ENCODE assay signal across 1 cellular context in the genomic region with DNA sequence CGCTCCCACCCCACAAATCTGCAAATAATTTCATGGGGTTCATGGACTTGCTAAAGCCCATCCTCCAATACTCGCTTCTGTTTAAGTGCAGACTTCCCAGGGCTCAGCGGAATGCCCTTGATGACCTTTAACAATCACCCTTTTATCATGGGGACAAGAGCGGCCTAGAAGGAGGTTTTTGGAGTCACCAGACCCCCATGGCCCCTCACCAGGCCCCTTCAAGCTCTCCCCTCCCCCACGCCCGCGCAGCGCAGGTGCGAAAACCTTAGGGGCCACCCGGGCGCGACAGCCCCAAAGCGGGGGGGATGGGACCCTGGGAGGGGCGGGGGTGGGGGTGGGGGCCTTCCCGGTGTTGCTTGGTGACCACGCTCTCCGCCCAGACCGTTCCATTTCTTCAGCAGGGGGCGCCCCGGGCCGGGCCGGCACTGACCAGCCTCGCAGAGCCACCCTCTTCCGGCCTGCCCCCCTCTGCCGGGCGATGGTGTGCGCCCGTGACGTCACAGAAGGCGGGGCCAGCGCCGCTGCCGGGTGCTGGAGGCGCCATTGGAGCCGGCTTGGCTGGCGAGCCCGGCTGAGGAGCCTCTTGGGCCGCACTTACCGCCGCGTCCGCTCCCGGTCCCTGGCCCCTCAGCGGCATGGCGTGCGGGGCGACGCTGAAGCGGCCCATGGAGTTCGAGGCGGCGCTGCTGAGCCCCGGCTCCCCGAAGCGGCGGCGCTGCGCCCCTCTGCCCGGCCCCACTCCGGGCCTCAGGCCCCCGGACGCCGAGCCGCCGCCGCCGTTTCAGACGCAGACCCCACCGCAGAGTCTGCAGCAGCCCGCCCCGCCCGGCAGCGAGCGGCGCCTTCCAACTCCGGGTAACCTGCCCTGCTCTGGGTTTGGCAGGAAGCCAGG.
TF ChIP-seq lines count a peak whose summit lies in the region.

A gene with protein sequence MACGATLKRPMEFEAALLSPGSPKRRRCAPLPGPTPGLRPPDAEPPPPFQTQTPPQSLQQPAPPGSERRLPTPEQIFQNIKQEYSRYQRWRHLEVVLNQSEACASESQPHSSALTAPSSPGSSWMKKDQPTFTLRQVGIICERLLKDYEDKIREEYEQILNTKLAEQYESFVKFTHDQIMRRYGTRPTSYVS (plus strand): TSS at position 531 of the 892 bp plus-strand sequence. CDS start 105 bp downstream, at position 636.

TF ChIP-seq in HepG2, 621 proteins besides CTCF, POLR2A, EP300 and RAD21 (continued from another document and continues in another):
- TF ChIP-seq ATF6 (CRISPR knock-in tag; conservative IDR thresholded peaks at IDR 0.05) (no peak), HDAC2 (CRISPR knock-in tag; IDR thresholded peaks at IDR 0.05) (peak; percentile 41; the same call in 1 of the 2 replicates), FOXK1 (CRISPR knock-in tag; IDR thresholded peaks at IDR 0.05; ENCODE audit: borderline replicate concordance, low read depth) (0 out of 2 replicates have a peak, but pooled peaks have one; percentile 46), NR2F6 (IDR thresholded peaks at IDR 0.05) (peak; percentile 81), NR2F6 (CRISPR knock-in tag; IDR thresholded peaks at IDR 0.05) (peak; percentile 17; the same call in 1 of the 2 replicates), ZNF441 (CRISPR knock-in tag; IDR thresholded peaks at IDR 0.05; ENCODE audit: borderline replicate concordance) (peak; percentile 64; the same call in 1 of the 2 replicates), KDM5A (IDR thresholded peaks at IDR 0.05; ENCODE audit: borderline replicate concordance, low read length) (peak; percentile 69), ASH2L (IDR thresholded peaks at IDR 0.05; ENCODE audit: insufficient read length, low read depth, low read length) (peak; percentile 69), ZNF691 (CRISPR knock-in tag; IDR thresholded peaks at IDR 0.05; ENCODE audit: borderline replicate concordance, low read depth) (no peak), IRX3 (CRISPR knock-in tag; IDR thresholded peaks at IDR 0.05; ENCODE audit: borderline replicate concordance, low read depth) (peak; percentile 17; the same call in 1 of the 2 replicates), ZNF224 (CRISPR knock-in tag; IDR thresholded peaks at IDR 0.05) (no peak), ZNF543 (CRISPR knock-in tag; IDR thresholded peaks at IDR 0.05) (no peak), ZNF567 (CRISPR knock-in tag; IDR thresholded peaks at IDR 0.05; ENCODE audit: borderline replicate concordance) (no peak; the same call in 1 of the 2 replicates), MED1 (CRISPR knock-in tag; IDR thresholded peaks at IDR 0.05) (peak; percentile 76), ZFP36L1 (CRISPR knock-in tag; IDR thresholded peaks at IDR 0.05) (no peak), GFI1 (CRISPR knock-in tag; IDR thresholded peaks at IDR 0.05; ENCODE audit: borderline replicate concordance) (0 out of 2 replicates have a peak, but pooled peaks have one; percentile 51), ZSCAN12 (CRISPR knock-in tag; IDR thresholded peaks at IDR 0.05) (peak; percentile 36; the same call in 1 of the 2 replicates), HCFC1 (IDR thresholded peaks at IDR 0.05; ENCODE audit: low read depth, low read length) (peak; percentile 33; the same call in 1 of the 2 replicates), E2F2 (CRISPR knock-in tag; IDR thresholded peaks at IDR 0.05; ENCODE audit: borderline replicate concordance) (no peak), ZBTB20 (CRISPR knock-in tag; IDR thresholded peaks at IDR 0.05; ENCODE audit: borderline replicate concordance, low read depth) (no peak), TAF15 (IDR thresholded peaks at IDR 0.05; ENCODE audit: low read depth, low read length, poor library complexity, severe bottlenecking) (peak; percentile 85), ZNF432 (CRISPR knock-in tag; IDR thresholded peaks at IDR 0.05; ENCODE audit: borderline replicate concordance) (no peak), PHF8 (CRISPR knock-in tag; IDR thresholded peaks at IDR 0.05) (peak; percentile 76), ZNF772 (CRISPR knock-in tag; IDR thresholded peaks at IDR 0.05) (0 out of 2 replicates have a peak, but pooled peaks have one; percentile 63), SOX5 (CRISPR knock-in tag; IDR thresholded peaks at IDR 0.05; ENCODE audit: borderline replicate concordance) (peak; percentile 52; the same call in 1 of the 2 replicates), ETV6 (CRISPR knock-in tag; conservative IDR thresholded peaks at IDR 0.05) (peak; percentile 60; the same call in 1 of the 2 replicates), ZNF891 (CRISPR knock-in tag; IDR thresholded peaks at IDR 0.05) (peak; percentile 28; the same call in 1 of the 2 replicates), RFXAP (CRISPR knock-in tag; IDR thresholded peaks at IDR 0.05; ENCODE audit: borderline replicate concordance) (peak; percentile 24; the same call in 1 of the 2 replicates), CREB3 (CRISPR knock-in tag; IDR thresholded peaks at IDR 0.05) (no peak; the same call in 1 of the 2 replicates), EED (CRISPR knock-in tag; IDR thresholded peaks at IDR 0.05) (peak; percentile 82), KDM2A (CRISPR knock-in tag; IDR thresholded peaks at IDR 0.05; ENCODE audit: borderline replicate concordance, low read depth) (peak; percentile 90)
- TF ChIP-seq, protein P1, sequence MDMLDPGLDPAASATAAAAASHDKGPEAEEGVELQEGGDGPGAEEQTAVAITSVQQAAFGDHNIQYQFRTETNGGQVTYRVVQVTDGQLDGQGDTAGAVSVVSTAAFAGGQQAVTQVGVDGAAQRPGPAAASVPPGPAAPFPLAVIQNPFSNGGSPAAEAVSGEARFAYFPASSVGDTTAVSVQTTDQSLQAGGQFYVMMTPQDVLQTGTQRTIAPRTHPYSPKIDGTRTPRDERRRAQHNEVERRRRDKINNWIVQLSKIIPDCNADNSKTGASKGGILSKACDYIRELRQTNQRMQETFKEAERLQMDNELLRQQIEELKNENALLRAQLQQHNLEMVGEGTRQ (IDR thresholded peaks at IDR 0.05; ENCODE audit: low read depth, low read length), result no peak
- TF ChIP-seq, protein P1 (CRISPR knock-in tag; IDR thresholded peaks at IDR 0.05; ENCODE audit: borderline replicate concordance), result no peak
- TF ChIP-seq, protein P2, sequence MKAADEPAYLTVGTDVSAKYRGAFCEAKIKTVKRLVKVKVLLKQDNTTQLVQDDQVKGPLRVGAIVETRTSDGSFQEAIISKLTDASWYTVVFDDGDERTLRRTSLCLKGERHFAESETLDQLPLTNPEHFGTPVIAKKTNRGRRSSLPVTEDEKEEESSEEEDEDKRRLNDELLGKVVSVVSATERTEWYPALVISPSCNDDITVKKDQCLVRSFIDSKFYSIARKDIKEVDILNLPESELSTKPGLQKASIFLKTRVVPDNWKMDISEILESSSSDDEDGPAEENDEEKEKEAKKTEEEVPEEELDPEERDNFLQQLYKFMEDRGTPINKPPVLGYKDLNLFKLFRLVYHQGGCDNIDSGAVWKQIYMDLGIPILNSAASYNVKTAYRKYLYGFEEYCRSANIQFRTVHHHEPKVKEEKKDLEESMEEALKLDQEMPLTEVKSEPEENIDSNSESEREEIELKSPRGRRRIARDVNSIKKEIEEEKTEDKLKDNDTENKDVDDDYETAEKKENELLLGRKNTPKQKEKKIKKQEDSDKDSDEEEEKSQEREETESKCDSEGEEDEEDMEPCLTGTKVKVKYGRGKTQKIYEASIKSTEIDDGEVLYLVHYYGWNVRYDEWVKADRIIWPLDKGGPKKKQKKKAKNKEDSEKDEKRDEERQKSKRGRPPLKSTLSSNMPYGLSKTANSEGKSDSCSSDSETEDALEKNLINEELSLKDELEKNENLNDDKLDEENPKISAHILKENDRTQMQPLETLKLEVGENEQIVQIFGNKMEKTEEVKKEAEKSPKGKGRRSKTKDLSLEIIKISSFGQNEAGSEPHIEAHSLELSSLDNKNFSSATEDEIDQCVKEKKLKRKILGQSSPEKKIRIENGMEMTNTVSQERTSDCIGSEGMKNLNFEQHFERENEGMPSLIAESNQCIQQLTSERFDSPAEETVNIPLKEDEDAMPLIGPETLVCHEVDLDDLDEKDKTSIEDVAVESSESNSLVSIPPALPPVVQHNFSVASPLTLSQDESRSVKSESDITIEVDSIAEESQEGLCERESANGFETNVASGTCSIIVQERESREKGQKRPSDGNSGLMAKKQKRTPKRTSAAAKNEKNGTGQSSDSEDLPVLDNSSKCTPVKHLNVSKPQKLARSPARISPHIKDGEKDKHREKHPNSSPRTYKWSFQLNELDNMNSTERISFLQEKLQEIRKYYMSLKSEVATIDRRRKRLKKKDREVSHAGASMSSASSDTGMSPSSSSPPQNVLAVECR (CRISPR knock-in tag; IDR thresholded peaks at IDR 0.05; ENCODE audit: borderline replicate concordance), result peak; percentile 88; the same call in 1 of the 2 replicates
- TF ChIP-seq, protein P3, sequence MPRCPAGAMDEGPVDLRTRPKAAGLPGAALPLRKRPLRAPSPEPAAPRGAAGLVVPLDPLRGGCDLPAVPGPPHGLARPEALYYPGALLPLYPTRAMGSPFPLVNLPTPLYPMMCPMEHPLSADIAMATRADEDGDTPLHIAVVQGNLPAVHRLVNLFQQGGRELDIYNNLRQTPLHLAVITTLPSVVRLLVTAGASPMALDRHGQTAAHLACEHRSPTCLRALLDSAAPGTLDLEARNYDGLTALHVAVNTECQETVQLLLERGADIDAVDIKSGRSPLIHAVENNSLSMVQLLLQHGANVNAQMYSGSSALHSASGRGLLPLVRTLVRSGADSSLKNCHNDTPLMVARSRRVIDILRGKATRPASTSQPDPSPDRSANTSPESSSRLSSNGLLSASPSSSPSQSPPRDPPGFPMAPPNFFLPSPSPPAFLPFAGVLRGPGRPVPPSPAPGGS (CRISPR knock-in tag; IDR thresholded peaks at IDR 0.05), result peak; percentile 51; the same call in 1 of the 2 replicates
- TF ChIP-seq, protein P4, sequence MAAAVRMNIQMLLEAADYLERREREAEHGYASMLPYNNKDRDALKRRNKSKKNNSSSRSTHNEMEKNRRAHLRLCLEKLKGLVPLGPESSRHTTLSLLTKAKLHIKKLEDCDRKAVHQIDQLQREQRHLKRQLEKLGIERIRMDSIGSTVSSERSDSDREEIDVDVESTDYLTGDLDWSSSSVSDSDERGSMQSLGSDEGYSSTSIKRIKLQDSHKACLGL (CRISPR knock-in tag; IDR thresholded peaks at IDR 0.05), result peak; percentile 58; the same call in 1 of the 2 replicates
- TF ChIP-seq, protein P5, sequence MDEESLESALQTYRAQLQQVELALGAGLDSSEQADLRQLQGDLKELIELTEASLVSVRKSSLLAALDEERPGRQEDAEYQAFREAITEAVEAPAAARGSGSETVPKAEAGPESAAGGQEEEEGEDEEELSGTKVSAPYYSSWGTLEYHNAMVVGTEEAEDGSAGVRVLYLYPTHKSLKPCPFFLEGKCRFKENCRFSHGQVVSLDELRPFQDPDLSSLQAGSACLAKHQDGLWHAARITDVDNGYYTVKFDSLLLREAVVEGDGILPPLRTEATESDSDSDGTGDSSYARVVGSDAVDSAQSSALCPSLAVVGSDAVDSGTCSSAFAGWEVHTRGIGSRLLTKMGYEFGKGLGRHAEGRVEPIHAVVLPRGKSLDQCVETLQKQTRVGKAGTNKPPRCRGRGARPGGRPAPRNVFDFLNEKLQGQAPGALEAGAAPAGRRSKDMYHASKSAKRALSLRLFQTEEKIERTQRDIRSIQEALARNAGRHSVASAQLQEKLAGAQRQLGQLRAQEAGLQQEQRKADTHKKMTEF (CRISPR knock-in tag; IDR thresholded peaks at IDR 0.05), result peak; percentile 73
- TF ChIP-seq, protein P6, sequence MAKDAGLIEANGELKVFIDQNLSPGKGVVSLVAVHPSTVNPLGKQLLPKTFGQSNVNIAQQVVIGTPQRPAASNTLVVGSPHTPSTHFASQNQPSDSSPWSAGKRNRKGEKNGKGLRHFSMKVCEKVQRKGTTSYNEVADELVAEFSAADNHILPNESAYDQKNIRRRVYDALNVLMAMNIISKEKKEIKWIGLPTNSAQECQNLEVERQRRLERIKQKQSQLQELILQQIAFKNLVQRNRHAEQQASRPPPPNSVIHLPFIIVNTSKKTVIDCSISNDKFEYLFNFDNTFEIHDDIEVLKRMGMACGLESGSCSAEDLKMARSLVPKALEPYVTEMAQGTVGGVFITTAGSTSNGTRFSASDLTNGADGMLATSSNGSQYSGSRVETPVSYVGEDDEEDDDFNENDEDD (CRISPR knock-in tag; IDR thresholded peaks at IDR 0.05; ENCODE audit: borderline replicate concordance), result peak; percentile 49; the same call in 1 of the 2 replicates
